In the genomic region with DNA sequence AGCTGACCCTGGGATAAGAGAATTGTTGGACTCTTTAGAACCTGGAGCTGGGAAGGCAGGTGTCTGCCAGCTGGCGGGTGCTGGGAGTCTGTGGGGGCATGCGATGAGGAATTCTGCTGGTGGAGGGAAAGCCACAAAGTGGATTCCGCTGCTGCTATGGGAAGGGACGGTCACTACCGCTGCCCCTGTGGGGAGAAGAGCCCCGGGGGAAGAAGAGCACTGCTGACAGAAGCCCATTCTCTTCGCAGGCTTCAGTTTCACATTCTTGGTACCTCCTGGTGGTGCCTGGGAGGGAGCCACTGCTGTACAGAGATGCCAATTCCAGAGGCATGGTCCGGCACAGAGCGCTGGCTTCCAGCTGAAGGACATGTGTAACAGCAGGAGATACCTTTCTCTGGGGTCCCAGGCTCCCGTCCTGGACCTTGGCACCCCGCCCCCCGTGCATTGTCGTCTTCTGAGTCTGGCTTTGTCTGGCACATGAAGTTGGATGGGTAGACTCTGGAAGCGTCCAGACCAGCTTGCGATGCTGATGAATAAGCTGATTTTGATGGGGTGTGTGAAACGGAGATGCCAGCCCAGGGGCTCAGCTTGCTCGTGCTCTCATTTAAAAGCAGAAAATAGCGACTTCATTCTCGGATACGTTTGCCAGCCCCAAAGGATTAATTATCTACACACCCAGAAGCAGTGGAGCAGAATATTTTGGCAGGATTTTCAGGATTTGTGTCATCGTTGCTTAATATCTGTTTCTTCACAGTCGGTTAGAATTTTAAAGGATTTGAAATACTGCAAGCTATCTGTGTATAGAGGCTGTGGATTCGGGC, we compare ENCODE assay signal across 12 cellular contexts. TPM values are rescaled to one million over a fixed set of nuclear protein-coding genes. Genes with fewer than 3 reads are reported as not detected.
DNase-seq lines count a peak whose midpoint lies in the region; ATAC-seq and TF ChIP-seq lines count a peak whose summit lies in the region.
"Had no signal": no experiment of that assay in that cellular context is flagged by ENCODE, and none has a peak within 500 bp of the region (broad histone marks: within the 10 kb centered on the region; RNA-seq: fewer than 3 reads in every experiment).

No MANE protein-coding gene starts in this region.

- no peak overlapping the region for H3K27ac Mint-ChIP-seq in osteocyte (ENCODE audit: unreplicated experiment)
- H3K27ac Mint-ChIP-seq in activated CD8-positive, alpha-beta T cell treated with anti-CD3 and anti-CD28 coated beads, Interleukin-2, amount 10 ng/mL, durations not matched to agents 7 days and 5 days = no peak overlapping the region

- POLR2A ChIA-PET in activated CD8-positive, alpha-beta T cell treated with anti-CD3 and anti-CD28 coated beads, Interleukin-2, amount 10 ng/mL, durations not matched to agents 7 days and 5 days (lab: Charles Lee) = interaction anchor here (0.7 kb wide), 1 partner anchor 19 kb away, joined by 3 read pairs; no protein-coding TSS in a partner anchor

- no peaks in the 10 kb centered on the region for H3K9me3 Mint-ChIP-seq in osteocyte (ENCODE audit: unreplicated experiment)
- H3K9me3 Mint-ChIP-seq in activated CD8-positive, alpha-beta T cell treated with anti-CD3 and anti-CD28 coated beads, Interleukin-2, amount 10 ng/mL, durations not matched to agents 7 days and 5 days (ENCODE audit: insufficient read depth) = no peaks in the 10 kb centered on the region
- H3K9me3 Mint-ChIP-seq: CD8-positive, alpha-beta T cell; stimulated activated naive B cell treated with anti-CD40 and anti-IgM and Interleukin-4, amounts not matched to agents 10 μg/mL and 1 μg/mL and 100 μg/mL, for 72 hours had no signal

- H3K4me3 ChIP-seq in BLaER1 treated with 17β-estradiol and CSF1 and Interleukin-3, amounts not matched to agents 10 nM and 100 nM = no peak overlapping the region
- H3K4me3 ChIP-seq in SK-N-MC = peak overlapping the region; percentile 26
- no peak overlapping the region for H3K4me3 ChIP-seq in tibial artery
- H3K4me3 ChIP-seq: skin epidermis had no signal

- H3K4me1 Mint-ChIP-seq in osteocyte (ENCODE audit: unreplicated experiment) = peaks cover 45% of the 10 kb centered on the region
- H3K4me1 Mint-ChIP-seq in activated CD8-positive, alpha-beta T cell treated with anti-CD3 and anti-CD28 coated beads, Interleukin-2, amount 10 ng/mL, durations not matched to agents 7 days and 5 days (ENCODE audit: low read depth) = peaks cover 65% of the 10 kb centered on the region

- H3K27me3 Mint-ChIP-seq in osteocyte (ENCODE audit: unreplicated experiment) = no peaks in the 10 kb centered on the region
- no peaks in the 10 kb centered on the region for H3K27me3 Mint-ChIP-seq in activated CD8-positive, alpha-beta T cell treated with anti-CD3 and anti-CD28 coated beads, Interleukin-2, amount 10 ng/mL, durations not matched to agents 7 days and 5 days (ENCODE audit: low read depth)
- H3K27me3 Mint-ChIP-seq: stimulated activated naive B cell treated with anti-CD40 and anti-IgM and Interleukin-4, amounts not matched to agents 10 μg/mL and 1 μg/mL and 100 μg/mL, for 72 hours had no signal

- no peak for ATAC-seq in activated CD8-positive, alpha-beta T cell treated with anti-CD3 and anti-CD28 coated beads, Interleukin-2, amount 10 ng/mL, durations not matched to agents 7 days and 5 days
- ATAC-seq: CD8-positive, alpha-beta T cell; stimulated activated naive B cell treated with anti-CD40 and anti-IgM and Interleukin-4, amounts not matched to agents 10 μg/mL and 1 μg/mL and 100 μg/mL, for 72 hours had no signal

- peaks cover 6% of the 10 kb centered on the region for H3K36me3 Mint-ChIP-seq in osteocyte (ENCODE audit: unreplicated experiment)
- peaks cover 22% of the 10 kb centered on the region for H3K36me3 Mint-ChIP-seq in activated CD8-positive, alpha-beta T cell treated with anti-CD3 and anti-CD28 coated beads, Interleukin-2, amount 10 ng/mL, durations not matched to agents 7 days and 5 days (ENCODE audit: low read depth)
- H3K36me3 Mint-ChIP-seq: CD8-positive, alpha-beta T cell had no signal

- peaks cover 59 to 88% (median 66%) of the 10 kb centered on the region in 11 experiments for H4K20me1 ChIP-seq in BLaER1 treated with 17β-estradiol and CSF1 and Interleukin-3, amounts not matched to agents 10 nM and 100 nM

- intact Hi-C loops in tibial artery (cut with DNase I; ENCODE audit: low total_unique reads) = no loop called here

- H3K4me2 ChIP-seq in BLaER1 treated with 17β-estradiol and CSF1 and Interleukin-3, amounts not matched to agents 10 nM and 100 nM = peak overlapping the region in 9 of 11 experiments; percentile 25 to 100 (median 98); a peak in 18 of 22 replicates

- CTCF ChIA-PET in activated CD8-positive, alpha-beta T cell treated with anti-CD3 and anti-CD28 coated beads, Interleukin-2, amount 10 ng/mL, durations not matched to agents 7 days and 5 days (lab: Charles Lee) = no interaction called here

- DNase-seq in SK-N-MC (ENCODE audit: low read depth, low spot score) (peak; percentile 37), fibroblast of gingiva (ENCODE audit: low read depth) (peak; percentile 86), pons (ENCODE audit: low spot score) (peak; percentile 64), osteocyte (ENCODE audit: extremely low spot score, unreplicated experiment) (no peak), NCI-H1436 treated with DMSO at 0.1 percent for 48 hours (lab: John Stamatoyannopoulos, UW) (no peak), tibial artery (no peak)
- DNase-seq in activated CD8-positive, alpha-beta T cell treated with anti-CD3 and anti-CD28 coated beads, Interleukin-2, amount 10 ng/mL, durations not matched to agents 7 days and 5 days = no peak
- DNase-seq: CD8-positive, alpha-beta T cell; NCI-H1417; stimulated activated naive B cell treated with anti-CD40 and anti-IgM and Interleukin-4, amounts not matched to agents 10 μg/mL and 1 μg/mL and 100 μg/mL, for 72 hours had no signal

- peaks cover 0 to 12% (median 0%) of the 10 kb centered on the region in 11 experiments; a peak in 6 of 22 replicates for H3K9me3 ChIP-seq in BLaER1 treated with 17β-estradiol and CSF1 and Interleukin-3, amounts not matched to agents 10 nM and 100 nM (replicated peaks in 1 of 11)
- no peaks in the 10 kb centered on the region for H3K9me3 ChIP-seq in SK-N-MC (ENCODE audit: low read depth, low read length)
- no peaks in the 10 kb centered on the region for H3K9me3 ChIP-seq in tibial artery

- H3K27me3 ChIP-seq in BLaER1 treated with 17β-estradiol and CSF1 and Interleukin-3, amounts not matched to agents 10 nM and 100 nM = peaks cover 0 to 6% (median 0%) of the 10 kb centered on the region in 11 experiments; a peak in 3 of 22 replicates
- no peaks in the 10 kb centered on the region for H3K27me3 ChIP-seq in tibial artery

- H3K4me1 ChIP-seq in BLaER1 treated with 17β-estradiol and CSF1 and Interleukin-3, amounts not matched to agents 10 nM and 100 nM = peaks cover 68 to 99% (median 97%) of the 10 kb centered on the region in 10 experiments
- peaks cover 4 to 67% (median 44%) of the 10 kb centered on the region in 4 donors for H3K4me1 ChIP-seq in tibial artery

- TF ChIP-seq CTCF in osteocyte (IDR thresholded peaks at IDR 0.05) (no peak), tibial artery (IDR thresholded peaks at IDR 0.05) (no peak)

- peaks cover 0 to 64% (median 39%) of the 10 kb centered on the region in 11 experiments; a peak in 17 of 22 replicates for H3K36me3 ChIP-seq in BLaER1 treated with 17β-estradiol and CSF1 and Interleukin-3, amounts not matched to agents 10 nM and 100 nM
- H3K36me3 ChIP-seq in SK-N-MC (ENCODE audit: insufficient read depth, low read length) (no peaks in the 10 kb centered on the region), tibial artery (peaks cover 0 to 19% (median 2%) of the 10 kb centered on the region in 3 donors)

- H3K4me3 Mint-ChIP-seq in osteocyte (ENCODE audit: unreplicated experiment) = no peak overlapping the region
- no peak overlapping the region for H3K4me3 Mint-ChIP-seq in activated CD8-positive, alpha-beta T cell treated with anti-CD3 and anti-CD28 coated beads, Interleukin-2, amount 10 ng/mL, durations not matched to agents 7 days and 5 days
- H3K4me3 Mint-ChIP-seq: CD8-positive, alpha-beta T cell; stimulated activated naive B cell treated with anti-CD40 and anti-IgM and Interleukin-4, amounts not matched to agents 10 μg/mL and 1 μg/mL and 100 μg/mL, for 72 hours had no signal

- H3K27ac ChIP-seq in BLaER1 treated with 17β-estradiol and CSF1 and Interleukin-3, amounts not matched to agents 10 nM and 100 nM = peak overlapping the region in 1 of 11 experiments; percentile 13; a peak in 2 of 22 replicates
- peak overlapping the region; percentile 4 for H3K27ac ChIP-seq in SK-N-MC
- peak overlapping the region in 1 of 2 donors; percentile 4 for H3K27ac ChIP-seq in tibial artery

- H3K9ac ChIP-seq in BLaER1 treated with 17β-estradiol and CSF1 and Interleukin-3, amounts not matched to agents 10 nM and 100 nM = peak overlapping the region in 2 of 11 experiments; percentile 4 to 6; a peak in 1 of 22 replicates
- H3K9ac ChIP-seq in SK-N-MC (ENCODE audit: insufficient read length) = no peak overlapping the region

RNA-seq across cellular contexts. Expression of a gene that starts 13.2 kb away (rescaled TPM):
- 96.7 and 106 TPM in 2 replicates for total RNA-seq in osteocyte
- 100 to 1,000 TPM in 1 of 2 experiments, 10 to 100 TPM in 1; 94.5 to 100 TPM for total RNA-seq in activated CD8-positive, alpha-beta T cell treated with anti-CD3 and anti-CD28 coated beads, Interleukin-2, amount 10 ng/mL, durations not matched to agents 7 days and 5 days

RNA-seq across cellular contexts. Expression of a gene that starts 44.0 kb away (rescaled TPM):
- 59.1 and 65.3 TPM in 2 replicates for total RNA-seq in osteocyte
- 10 to 100 TPM; 50.2 to 54.4 TPM for total RNA-seq in activated CD8-positive, alpha-beta T cell treated with anti-CD3 and anti-CD28 coated beads, Interleukin-2, amount 10 ng/mL, durations not matched to agents 7 days and 5 days

RNA-seq across cellular contexts. Expression of a gene that starts 57.3 kb away (rescaled TPM):
- total RNA-seq in osteocyte = 22.8 and 26.7 TPM in 2 replicates
- total RNA-seq in activated CD8-positive, alpha-beta T cell treated with anti-CD3 and anti-CD28 coated beads, Interleukin-2, amount 10 ng/mL, durations not matched to agents 7 days and 5 days = 10 to 100 TPM; 32.8 to 34.4 TPM

Comparison
In these comparisons a context has a peak if more than half of its experiments do, and no peak if none do; other contexts are left out.
1. DNase-seq: peak in SK-N-MC (single experiment), fibroblast of gingiva (single experiment) and pons (single experiment); none in osteocyte (single experiment), NCI-H1436 treated with DMSO at 0.1 percent for 48 hours (single experiment), activated CD8-positive, alpha-beta T cell treated with anti-CD3 and anti-CD28 coated beads, Interleukin-2, amount 10 ng/mL, durations not matched to agents 7 days and 5 days (single experiment) and tibial artery (0 of 2).